14 cellular contexts compared by ENCODE assay signal in the genomic region with DNA sequence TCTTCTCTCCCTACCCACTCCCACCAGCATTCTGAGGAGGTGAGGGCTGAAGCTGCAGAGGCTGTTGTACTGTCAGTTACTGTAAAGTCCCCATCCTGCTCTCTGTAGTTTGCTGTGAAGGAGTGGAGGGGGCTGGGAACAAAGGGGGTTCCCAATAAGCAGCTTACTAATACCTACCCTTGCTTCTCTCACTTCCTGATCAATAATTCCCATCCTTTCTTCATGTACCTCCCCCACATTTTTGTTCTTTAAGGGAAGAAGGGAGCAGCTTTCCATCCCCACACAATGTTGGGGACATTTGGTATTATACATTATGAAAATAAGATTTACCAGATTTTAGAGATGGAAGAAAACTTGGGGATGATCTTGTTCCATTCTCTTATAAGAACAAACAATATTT. TPM values are rescaled to one million over a fixed set of nuclear protein-coding genes. Genes with fewer than 3 reads are reported as not detected.
DNase-seq lines count a peak whose midpoint lies in the region; ATAC-seq and TF ChIP-seq lines count a peak whose summit lies in the region.
"Had no signal": no experiment of that assay in that cellular context is flagged by ENCODE, and none has a peak within 500 bp of the region (broad histone marks: within the 10 kb centered on the region; RNA-seq: fewer than 3 reads in every experiment).

No MANE protein-coding gene starts in this region.

- peaks cover 5% of the 10 kb centered on the region; the same call in 1 of the 2 replicates for H3K79me2 ChIP-seq in OCI-LY3 (ENCODE audit: low read length)

- peaks cover 50% of the 10 kb centered on the region for H3K4me1 ChIP-seq in OCI-LY3 (ENCODE audit: low read length)
- H3K4me1 ChIP-seq: BE2C, HAP-1 had no signal

- no peak for TF ChIP-seq CTCF in CD14-positive monocyte (IDR thresholded peaks at IDR 0.05)
- no peak for TF ChIP-seq CTCF in GM12865 (IDR thresholded peaks at IDR 0.05; ENCODE audit: insufficient read depth, low read depth, low read length, missing control alignments)
- TF ChIP-seq CTCF in OCI-LY3 (IDR thresholded peaks at IDR 0.05; ENCODE audit: low read depth, low read length) = no peak

- no peak overlapping the region for H3K9ac ChIP-seq in OCI-LY3 (ENCODE audit: low read length)
- H3K9ac ChIP-seq: KMS-11 had no signal

- DNase-seq in CD14-positive monocyte (ENCODE audit: low spot score) (no peak), GM12865 (ENCODE audit: low read depth) (peak; percentile 23), posterior cingulate gyrus (no peak), occipital lobe (lab: John Stamatoyannopoulos, UW) (no peak)
- DNase-seq in stimulated activated CD4-positive, alpha-beta T cell treated with anti-CD3 and anti-CD28 coated beads, Interleukin-4, amount 100 ng/mL, for 4 hours = no peak
- DNase-seq: BE2C; CD8-positive, alpha-beta memory T cell; DMS53 had no signal

- peak overlapping the region; percentile 39 for H3K4me2 ChIP-seq in OCI-LY3 (ENCODE audit: low read length)
- H3K4me2 ChIP-seq: KMS-11 had no signal

- peaks cover 14% of the 10 kb centered on the region for H4K20me1 ChIP-seq in OCI-LY3 (ENCODE audit: insufficient read depth, low read length)

- peaks cover 51% of the 10 kb centered on the region for H3K4me1 Mint-ChIP-seq in CD14-positive monocyte
- peaks cover 60% of the 10 kb centered on the region for H3K4me1 Mint-ChIP-seq in stimulated activated memory B cell treated with anti-CD40 and anti-IgM and Interleukin-4, amounts not matched to agents 10 μg/mL and 1 μg/mL and 100 μg/mL, for 72 hours

- no peaks in the 10 kb centered on the region for H3K36me3 ChIP-seq in OCI-LY3 (replicated peaks; ENCODE audit: low read depth, low read length)
- H3K36me3 ChIP-seq: BE2C, HAP-1 had no signal

- no peak overlapping the region for H3K4me3 Mint-ChIP-seq in CD14-positive monocyte
- H3K4me3 Mint-ChIP-seq in stimulated activated memory B cell treated with anti-CD40 and anti-IgM and Interleukin-4, amounts not matched to agents 10 μg/mL and 1 μg/mL and 100 μg/mL, for 72 hours = no peak overlapping the region
- H3K4me3 Mint-ChIP-seq: CD8-positive, alpha-beta memory T cell had no signal

- peaks cover 18 to 38% of the 10 kb centered on the region in 2 donors for H3K36me3 Mint-ChIP-seq in CD14-positive monocyte
- H3K36me3 Mint-ChIP-seq in stimulated activated memory B cell treated with anti-CD40 and anti-IgM and Interleukin-4, amounts not matched to agents 10 μg/mL and 1 μg/mL and 100 μg/mL, for 72 hours = peaks cover 13% of the 10 kb centered on the region

- H3K27me3 Mint-ChIP-seq in CD14-positive monocyte (ENCODE audit: low read depth in 3 of 3) = peaks cover 0 to 2% (median 0%) of the 10 kb centered on the region in 3 donors
- no peaks in the 10 kb centered on the region for H3K27me3 Mint-ChIP-seq in stimulated activated memory B cell treated with anti-CD40 and anti-IgM and Interleukin-4, amounts not matched to agents 10 μg/mL and 1 μg/mL and 100 μg/mL, for 72 hours
- H3K27me3 Mint-ChIP-seq: CD8-positive, alpha-beta memory T cell had no signal

- H3K27me3 ChIP-seq in OCI-LY3 (ENCODE audit: low read depth, low read length) = no peaks in the 10 kb centered on the region

- H3K4me3 ChIP-seq in GM12865 (ENCODE audit: low read depth, low read length) = no peak overlapping the region
- no peak overlapping the region for H3K4me3 ChIP-seq in OCI-LY3 (ENCODE audit: low read length)
- H3K4me3 ChIP-seq: HAP-1 had no signal

- peak overlapping the region in 4 of 7 donors; percentile 7 to 74 (median 50) for H3K27ac Mint-ChIP-seq in CD14-positive monocyte
- H3K27ac Mint-ChIP-seq in stimulated activated memory B cell treated with anti-CD40 and anti-IgM and Interleukin-4, amounts not matched to agents 10 μg/mL and 1 μg/mL and 100 μg/mL, for 72 hours = peak overlapping the region; percentile 21

- no peaks in the 10 kb centered on the region for H3K9me3 ChIP-seq in OCI-LY3 (ENCODE audit: insufficient read depth, low read length)
- H3K9me3 ChIP-seq: BE2C, HAP-1 had no signal

- no peak overlapping the region for H2AFZ ChIP-seq in OCI-LY3 (ENCODE audit: low read depth, low read length)

- ATAC-seq in stimulated activated memory B cell treated with anti-CD40 and anti-IgM and Interleukin-4, amounts not matched to agents 10 μg/mL and 1 μg/mL and 100 μg/mL, for 72 hours = no peak
- ATAC-seq: HepG2 had no signal

- peaks cover 0 to 5% (median 0%) of the 10 kb centered on the region in 7 donors for H3K9me3 Mint-ChIP-seq in CD14-positive monocyte
- H3K9me3 Mint-ChIP-seq in stimulated activated memory B cell treated with anti-CD40 and anti-IgM and Interleukin-4, amounts not matched to agents 10 μg/mL and 1 μg/mL and 100 μg/mL, for 72 hours = peaks cover 2% of the 10 kb centered on the region
- H3K9me3 Mint-ChIP-seq: CD8-positive, alpha-beta memory T cell had no signal

- no peak overlapping the region for H3K27ac ChIP-seq in OCI-LY3 (ENCODE audit: low read length)
- H3K27ac ChIP-seq: C4-2B, KMS-11 had no signal

- intact Hi-C loops in CD14-positive monocyte (cut with micrococcal nuclease) (loop anchor here in 1 of 2 donors (10.0 kb wide), 1 partner anchor 71 kb away; a partner anchor contains a TSS), posterior cingulate gyrus (cut with DNase I) (no loop called here)

RNA-seq across cellular contexts. Expression of a gene that starts 5.3 kb away (rescaled TPM):
- 10 to 100 TPM; 23.3 to 31.5 TPM for polyA plus RNA-seq in CD14-positive monocyte
- total RNA-seq in occipital lobe = 57.2 TPM
